Comparison of ENCODE assay signal across 8 cellular contexts in the genomic region with DNA sequence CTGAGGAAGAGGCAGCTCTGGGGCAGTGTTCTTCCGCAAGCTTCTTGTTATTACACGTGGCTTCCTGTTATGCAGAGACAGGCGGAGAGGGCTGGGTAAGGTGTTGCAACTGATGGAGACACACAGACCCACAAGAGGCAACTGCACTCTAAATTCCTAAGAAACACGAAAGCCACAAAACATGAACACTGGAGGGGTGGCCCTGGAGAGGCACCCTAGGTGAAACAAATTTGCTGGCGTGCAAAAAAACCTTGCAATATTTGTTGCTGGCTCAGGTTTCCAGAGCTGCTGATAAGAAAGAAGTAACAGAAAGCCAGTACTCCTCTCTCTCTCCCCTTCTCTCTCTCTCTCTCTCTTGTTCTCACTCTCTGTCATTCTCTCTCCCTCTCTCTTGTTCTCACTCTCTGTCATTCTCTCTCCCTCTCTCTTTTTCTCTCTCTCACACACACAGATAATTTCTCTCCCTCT. TPM values are rescaled to one million over a fixed set of nuclear protein-coding genes. Genes with fewer than 3 reads are reported as not detected.
DNase-seq lines count a peak whose midpoint lies in the region; ATAC-seq, FAIRE-seq and TF ChIP-seq lines count a peak whose summit lies in the region.

No MANE protein-coding gene starts in this region.

- FAIRE-seq in bronchial epithelial cell (lab: Jason Lieb, UNC) = peak; percentile 13

- H3K27me3 Mint-ChIP-seq in T-helper 17 cell (no peaks in the 10 kb centered on the region), endothelial cell (ENCODE audit: unreplicated experiment) (peaks cover 10% of the 10 kb centered on the region)

- no peak overlapping the region for H3K4me3 ChIP-seq in bronchial epithelial cell (ENCODE audit: low read depth, low read length)
- H3K4me3 ChIP-seq in mucosa of rectum (ENCODE audit: low read length in 2 of 2) = no peak overlapping the region

- H3K4me1 ChIP-seq in mucosa of rectum (ENCODE audit: control insufficient read depth in 2 of 2, insufficient read depth in 2 of 2, low read length in 2 of 2) = peaks cover 3 to 14% of the 10 kb centered on the region in 2 donors

- ATAC-seq in HG02642 (IDR thresholded peaks at IDR 0.05; ENCODE audit: poor library complexity, unreplicated experiment) = peak; percentile 40
- ATAC-seq in T-helper 17 cell = peak; percentile 79

- H3K4me1 Mint-ChIP-seq in T-helper 17 cell = peaks cover 86% of the 10 kb centered on the region
- peaks cover 37% of the 10 kb centered on the region for H3K4me1 Mint-ChIP-seq in endothelial cell (ENCODE audit: unreplicated experiment)

- peak overlapping the region in 1 of 2 donors; percentile 27 for H3K9ac ChIP-seq in mucosa of rectum (ENCODE audit: low read depth in 1 of 2, low read length in 2 of 2)

- H3K27ac Mint-ChIP-seq in T-helper 17 cell (peak overlapping the region; percentile 94), endothelial cell (ENCODE audit: unreplicated experiment) (no peak overlapping the region)

- no peaks in the 10 kb centered on the region for H3K36me3 Mint-ChIP-seq in T-helper 17 cell (ENCODE audit: low read depth)
- H3K36me3 Mint-ChIP-seq in endothelial cell (ENCODE audit: low read depth, unreplicated experiment) = no peaks in the 10 kb centered on the region

- H3K27ac ChIP-seq in mucosa of rectum (ENCODE audit: low read depth in 2 of 2, low read length in 2 of 2) = peak overlapping the region; percentile 28 to 87

- H3K9me3 ChIP-seq in T-helper 17 cell (ENCODE audit: control insufficient read depth, low read length, poor library complexity, severe bottlenecking) (no peaks in the 10 kb centered on the region), mucosa of rectum (ENCODE audit: control insufficient read depth in 2 of 2, low read length in 2 of 2) (no peaks in the 10 kb centered on the region)

- H3K9me3 Mint-ChIP-seq in endothelial cell (ENCODE audit: unreplicated experiment) = no peaks in the 10 kb centered on the region

- no peak for TF ChIP-seq CTCF in bronchial epithelial cell (IDR thresholded peaks at IDR 0.05; ENCODE audit: insufficient read depth, low read length, severe bottlenecking)
- TF ChIP-seq CTCF in endothelial cell (IDR thresholded peaks at IDR 0.05; ENCODE audit: unreplicated experiment) = no peak

- H3K27me3 ChIP-seq in bronchial epithelial cell (ENCODE audit: control insufficient read depth, insufficient read depth, low read length) = no peaks in the 10 kb centered on the region
- no peaks in the 10 kb centered on the region for H3K27me3 ChIP-seq in mucosa of rectum (ENCODE audit: control insufficient read depth in 2 of 2, insufficient read depth in 2 of 2, low read length in 2 of 2)

- H3K36me3 ChIP-seq in bronchial epithelial cell (ENCODE audit: control insufficient read depth, insufficient read depth, low read length) (no peaks in the 10 kb centered on the region), mucosa of rectum (ENCODE audit: control insufficient read depth in 2 of 2, insufficient read depth in 2 of 2, low read length in 2 of 2) (no peaks in the 10 kb centered on the region)

- H3K4me3 Mint-ChIP-seq in T-helper 17 cell (peak overlapping the region; percentile 78), endothelial cell (ENCODE audit: unreplicated experiment) (no peak overlapping the region)

- peak; percentile 37 to 47 (median 44) for DNase-seq in T-helper 17 cell
- DNase-seq in bronchial epithelial cell (ENCODE audit: low read depth) = peak; percentile 82
- no peak for DNase-seq in endothelial cell (ENCODE audit: low spot score)
- no peak for DNase-seq in hepatic stellate cell (ENCODE audit: low spot score)
- no peak for DNase-seq in HT-29 (ENCODE audit: low spot score)
- no peak for DNase-seq in dedifferentiated amniotic fluid mesenchymal stem cell (ENCODE audit: extremely low spot score)

RNA-seq across cellular contexts. Expression of a gene that starts 31.8 kb away (rescaled TPM):
- total RNA-seq in T-helper 17 cell = 10 to 100 TPM; 75.6 to 90.6 TPM
- 0.77 and 0.79 TPM in 2 replicates for total RNA-seq in bronchial epithelial cell
- 4.6 TPM for total RNA-seq in endothelial cell (ENCODE audit: unreplicated experiment)
- total RNA-seq in HT-29 (2014; rRNA removed; shearing (Covaris generic)) = not detected in 2 replicates

Comparison
In these comparisons a context has a peak if more than half of its experiments do, and no peak if none do; other contexts are left out.
1. DNase-seq: peak in T-helper 17 cell (3 of 3) and bronchial epithelial cell (single experiment); none in endothelial cell (single experiment), hepatic stellate cell (single experiment), HT-29 (single experiment) and dedifferentiated amniotic fluid mesenchymal stem cell (single experiment).
2. RNA of a gene that starts 31.8 kb away (total RNA-seq): 75.6 to 90.6 TPM in T-helper 17 cell; 4.6 TPM in endothelial cell (single experiment), 0.77 to 0.79 TPM in bronchial epithelial cell and not detected in HT-29; every median in the first group is over 10 times any median in the second.